ENCODE assay signal across 21 cellular contexts in the genomic region with DNA sequence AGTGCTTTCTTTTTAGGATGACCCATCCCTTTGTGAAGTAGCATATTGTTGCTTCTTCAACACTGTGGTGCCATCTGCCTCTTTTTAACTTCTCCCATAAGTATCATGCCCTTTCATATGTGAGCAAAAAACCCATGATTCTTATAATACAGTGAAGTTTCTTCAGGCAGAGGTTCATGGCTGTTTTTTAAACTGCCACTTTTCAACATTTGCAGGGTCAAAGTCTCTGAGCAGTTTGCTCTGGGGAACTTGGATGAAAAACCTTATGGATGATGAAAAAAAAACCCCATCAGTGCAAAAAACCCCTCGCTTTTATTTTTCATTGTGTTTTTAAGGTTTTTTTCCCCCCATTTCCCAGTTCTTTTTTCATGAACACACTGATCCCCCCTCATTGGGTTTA.
A peak's percentile ranks its signal among the peaks of the same experiment; 100 is the strongest.
DNase-seq lines count a peak whose midpoint lies in the region; ATAC-seq, FAIRE-seq and TF ChIP-seq lines count a peak whose summit lies in the region.
"Had no signal": no experiment of that assay in that cellular context is flagged by ENCODE, and none has a peak within 500 bp of the region (broad histone marks: within the 10 kb centered on the region; RNA-seq: fewer than 3 reads in every experiment).

No MANE protein-coding gene starts in this region.

- CTCF ChIA-PET in HepG2 (lab: Yijun Ruan, JAX; ENCODE audit: low intra/inter-chr PET ratio, low total read pairs) (no interaction called here), GM10248 (lab: Yijun Ruan, JAX) (interaction anchor here (0.8 to 7.2 kb wide), 6 partner anchors 11 to 185 kb away, joined by 3 to 35 read pairs (median 8); no protein-coding TSS in a partner anchor), Calu3 (lab: Charles Lee) (no interaction called here)

- H2AFZ ChIP-seq in HepG2 (ENCODE audit: low read length) = no peak overlapping the region
- H2AFZ ChIP-seq: GM23338 had no signal

- H3K9ac ChIP-seq in HepG2 (ENCODE audit: insufficient read depth, low read depth, low read length) = peak overlapping the region; percentile 37; the same call in 1 of the 2 replicates
- H3K9ac ChIP-seq: BLaER1 had no signal

- peak overlapping the region; percentile 62 for H3K4me2 ChIP-seq in HepG2 (ENCODE audit: low read depth, low read length)
- H3K4me2 ChIP-seq: BLaER1, GM23338 had no signal

- 60% methylated on average over 1 of the region's 1 CpG for WGBS in HepG2 (ENCODE audit: low lambda C conversion rate)

- H3K4me3 Mint-ChIP-seq in HFFc6 = no peak overlapping the region
- H3K4me3 Mint-ChIP-seq in nephron = no peak overlapping the region
- H3K4me3 Mint-ChIP-seq in Calu3 (ENCODE audit: low read depth, unreplicated experiment) = no peak overlapping the region
- H3K4me3 Mint-ChIP-seq: CD14-positive monocyte; CD4-positive, alpha-beta memory T cell; GM23338 had no signal

- H3K36me3 ChIP-seq in HepG2 (replicated peaks in 1 of 2; ENCODE audit: control insufficient read depth in 1 of 2, insufficient read depth in 2 of 2, low read length in 2 of 2) = peaks cover 5 to 44% of the 10 kb centered on the region in 2 experiments
- H3K36me3 ChIP-seq: BLaER1 had no signal

- H3K27ac ChIP-seq in HepG2 (ENCODE audit: extremely low read length, insufficient read depth, low read length) = peak overlapping the region; percentile 86
- H3K27ac ChIP-seq: BLaER1 had no signal

- no peak for ATAC-seq in HepG2
- ATAC-seq: GM23338 had no signal

- BruUV-seq in HepG2 (replicated peaks; lab: Mats Ljungman, UMichigan) = no TSS peak
- no TSS peak for BruUV-seq in Calu3 (replicated peaks; lab: Mats Ljungman, UMichigan)

- H3K27ac Mint-ChIP-seq in HFFc6 (peak overlapping the region; percentile 51; the same call in 1 of the 2 replicates), nephron (peak overlapping the region; percentile 25 to 85 (median 49)), Calu3 (ENCODE audit: unreplicated experiment) (no peak overlapping the region)
- H3K27ac Mint-ChIP-seq: CD14-positive monocyte; CD4-positive, alpha-beta memory T cell; GM23338 had no signal

- H3K9me3 ChIP-seq in HepG2 (ENCODE audit: low read length) = no peaks in the 10 kb centered on the region
- H3K9me3 ChIP-seq: BLaER1 had no signal

- TF ChIP-seq EP300 in HepG2 (IDR thresholded peaks at IDR 0.05; ENCODE audit: low read depth in 2 of 2, low read length in 2 of 2) = no peak
- TF ChIP-seq EP300 in HepG2 (CRISPR knock-in tag; IDR thresholded peaks at IDR 0.05; ENCODE audit: borderline replicate concordance) = no peak

- no peak for TF ChIP-seq POLR2A in HepG2 (IDR thresholded peaks at IDR 0.05; ENCODE audit: insufficient read depth in 1 of 2, low read depth in 2 of 2, low read length in 2 of 2)

- TF ChIP-seq CTCF in HFFc6 (IDR thresholded peaks at IDR 0.05) (no peak), HepG2 (CRISPR knock-in tag; IDR thresholded peaks at IDR 0.05) (no peak), nephron (IDR thresholded peaks at IDR 0.05; ENCODE audit: unreplicated experiment in 3 of 3) (no peak), GM10248 (IDR thresholded peaks at IDR 0.05; ENCODE audit: control extremely low read depth, extremely low read depth, low read depth, missing control alignments) (no peak), Calu3 (IDR thresholded peaks at IDR 0.05; ENCODE audit: unreplicated experiment) (no peak)

- FAIRE-seq in HepG2 (lab: Jason Lieb, UNC) = no peak
- FAIRE-seq: A204.1, D721Med, G401.6, GM12892, GM18507, H54, HTR-8/SVneo had no signal

- in situ Hi-C loops in HepG2 (cut with HindIII; ENCODE audit: extremely low pct_ligation_motif_present, low pct_unique_long_range_greater_than_20kb) = loop anchor here (5.0 to 10.0 kb wide), 2 partner anchors 32 to 100 kb away; no protein-coding TSS in a partner anchor

- H3K4me1 Mint-ChIP-seq in HFFc6 (ENCODE audit: low read depth) = peaks cover 56% of the 10 kb centered on the region
- H3K4me1 Mint-ChIP-seq in nephron = peaks cover 31% of the 10 kb centered on the region
- peaks cover 9% of the 10 kb centered on the region for H3K4me1 Mint-ChIP-seq in Calu3 (ENCODE audit: low read depth, unreplicated experiment)
- H3K4me1 Mint-ChIP-seq: CD14-positive monocyte had no signal

- intact Hi-C loops in HepG2 (cut with micrococcal nuclease; ENCODE audit: unreplicated experiment) (loop anchor here (5.0 kb wide), 1 partner anchor 97 kb away; no protein-coding TSS in a partner anchor), Calu3 (cut with micrococcal nuclease; ENCODE audit: unreplicated experiment) (loop anchor here (5.0 to 10.0 kb wide), 2 partner anchors 32 to 90 kb away; no protein-coding TSS in a partner anchor)

- no peaks in the 10 kb centered on the region for H4K20me1 ChIP-seq in HepG2 (ENCODE audit: insufficient read depth, low read length)
- H4K20me1 ChIP-seq: BLaER1 had no signal

- no peak for DNase-seq in HFFc6
- peak; percentile 73 for DNase-seq in NCI-H524 treated with DMSO at 0.1 percent for 48 hours (lab: John Stamatoyannopoulos, UW)
- no peak for DNase-seq in HepG2 (ENCODE audit: low spot score)
- no peak for DNase-seq in SIG-M5 (lab: John Stamatoyannopoulos, UW)
- no peak for DNase-seq in GM10248 (ENCODE audit: extremely low spot score)
- no peak for DNase-seq in Calu3
- DNase-seq: AML-193; CD4-positive, alpha-beta memory T cell; HCEC 1CT; KG1 had no signal

- peaks cover 66% of the 10 kb centered on the region for H3K36me3 Mint-ChIP-seq in HFFc6 (ENCODE audit: low read depth)
- peaks cover 11% of the 10 kb centered on the region for H3K36me3 Mint-ChIP-seq in nephron (ENCODE audit: low read depth)
- H3K36me3 Mint-ChIP-seq in Calu3 (ENCODE audit: insufficient read depth, unreplicated experiment) = peaks cover 15% of the 10 kb centered on the region
- H3K36me3 Mint-ChIP-seq: CD14-positive monocyte had no signal

- peaks cover 40% of the 10 kb centered on the region for H3K27me3 Mint-ChIP-seq in HFFc6 (ENCODE audit: insufficient read depth)
- H3K27me3 Mint-ChIP-seq in nephron (ENCODE audit: low read depth) = no peaks in the 10 kb centered on the region
- H3K27me3 Mint-ChIP-seq in Calu3 (ENCODE audit: unreplicated experiment) = no peaks in the 10 kb centered on the region
- H3K27me3 Mint-ChIP-seq: CD4-positive, alpha-beta memory T cell had no signal

- peaks cover 7% of the 10 kb centered on the region; the same call in 1 of the 2 replicates for H3K9me3 Mint-ChIP-seq in HFFc6
- H3K9me3 Mint-ChIP-seq in nephron = no peaks in the 10 kb centered on the region
- H3K9me3 Mint-ChIP-seq in Calu3 (ENCODE audit: low read depth, unreplicated experiment) = no peaks in the 10 kb centered on the region
- H3K9me3 Mint-ChIP-seq: CD4-positive, alpha-beta memory T cell; GM23338 had no signal

- no peak overlapping the region for H3K4me3 ChIP-seq in HepG2 (replicated peaks in 1 of 3; ENCODE audit: insufficient read depth in 1 of 3, low read depth in 2 of 3, low read length in 3 of 3)
- H3K4me3 ChIP-seq: BLaER1, GM23338 had no signal

- no peak for TF ChIP-seq RAD21 in HepG2 (CRISPR knock-in tag; IDR thresholded peaks at IDR 0.05)

- POLR2A ChIA-PET in HepG2 (lab: Yijun Ruan, JAX) (interaction anchor here (6.7 kb wide), 1 partner anchor 33 kb away, joined by 78 read pairs; no protein-coding TSS in a partner anchor), GM10248 (lab: Yijun Ruan, JAX) (no interaction called here)

- peaks cover 62% of the 10 kb centered on the region for H3K79me2 ChIP-seq in HepG2 (ENCODE audit: insufficient read depth, low read length)

- H3K27me3 ChIP-seq in HepG2 (ENCODE audit: control insufficient read depth in 1 of 2, insufficient read depth in 2 of 2, low read length in 2 of 2) = no peaks in the 10 kb centered on the region
- H3K27me3 ChIP-seq: BLaER1 had no signal

- peaks cover 69% of the 10 kb centered on the region for H3K4me1 ChIP-seq in HepG2 (ENCODE audit: insufficient read depth, low read length)
- H3K4me1 ChIP-seq: BLaER1 had no signal

TF ChIP-seq in HepG2, 621 proteins besides CTCF, POLR2A, EP300 and RAD21:
- TF ChIP-seq HNF4A (CRISPR knock-in tag; IDR thresholded peaks at IDR 0.05) (peak; percentile 26; the same call in 1 of the 2 replicates), KDM2A (CRISPR knock-in tag; IDR thresholded peaks at IDR 0.05; ENCODE audit: borderline replicate concordance, low read depth) (no peak), ZBTB20 (CRISPR knock-in tag; IDR thresholded peaks at IDR 0.05; ENCODE audit: borderline replicate concordance, low read depth) (no peak)
- TF ChIP-seq, protein P1, sequence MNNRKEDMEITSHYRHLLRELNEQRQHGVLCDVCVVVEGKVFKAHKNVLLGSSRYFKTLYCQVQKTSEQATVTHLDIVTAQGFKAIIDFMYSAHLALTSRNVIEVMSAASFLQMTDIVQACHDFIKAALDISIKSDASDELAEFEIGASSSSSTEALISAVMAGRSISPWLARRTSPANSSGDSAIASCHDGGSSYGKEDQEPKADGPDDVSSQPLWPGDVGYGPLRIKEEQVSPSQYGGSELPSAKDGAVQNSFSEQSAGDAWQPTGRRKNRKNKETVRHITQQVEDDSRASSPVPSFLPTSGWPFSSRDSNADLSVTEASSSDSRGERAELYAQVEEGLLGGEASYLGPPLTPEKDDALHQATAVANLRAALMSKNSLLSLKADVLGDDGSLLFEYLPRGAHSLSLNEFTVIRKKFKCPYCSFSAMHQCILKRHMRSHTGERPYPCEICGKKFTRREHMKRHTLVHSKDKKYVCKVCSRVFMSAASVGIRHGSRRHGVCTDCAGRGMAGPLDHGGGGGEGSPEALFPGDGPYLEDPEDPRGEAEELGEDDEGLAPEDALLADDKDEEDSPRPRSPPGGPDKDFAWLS (CRISPR knock-in tag; IDR thresholded peaks at IDR 0.05; ENCODE audit: borderline replicate concordance) = no peak
